In the genomic region with DNA sequence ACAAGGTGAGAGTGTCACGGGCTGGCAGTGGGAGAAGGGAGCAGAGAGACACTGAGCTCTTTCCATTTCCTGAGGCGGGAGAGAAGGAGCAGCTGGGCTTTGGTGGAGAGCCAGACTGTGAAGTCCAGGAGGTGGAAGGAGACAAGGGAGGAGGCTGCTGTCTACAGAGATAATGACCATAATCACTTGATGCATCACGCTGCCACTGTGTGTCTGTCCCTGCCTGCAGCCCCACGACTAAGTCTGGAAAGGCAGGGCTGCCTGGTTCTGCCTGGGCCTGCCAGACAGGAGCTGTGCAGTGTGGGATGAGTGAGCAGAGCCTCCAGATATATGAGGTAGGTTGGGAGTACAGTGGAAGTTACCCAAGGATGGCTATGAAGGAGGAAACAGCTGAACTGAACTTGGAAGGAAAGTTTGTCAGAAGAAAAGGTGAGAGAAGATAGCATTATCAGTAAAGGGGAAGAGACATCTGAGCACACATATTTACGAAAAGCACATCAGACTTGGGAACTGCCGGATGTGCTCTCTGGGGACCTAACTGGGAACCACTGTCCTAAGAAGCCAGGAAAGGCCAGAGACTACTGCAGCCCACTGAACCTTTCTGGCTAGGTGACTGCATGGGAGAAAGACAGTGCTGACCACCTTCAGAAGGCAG, we compare ENCODE assay signal across 22 cellular contexts. TPM values are rescaled to one million over a fixed set of nuclear protein-coding genes. Genes with fewer than 3 reads are reported as not detected.
DNase-seq lines count a peak whose midpoint lies in the region; ATAC-seq and TF ChIP-seq lines count a peak whose summit lies in the region.
"Had no signal": no experiment of that assay in that cellular context is flagged by ENCODE, and none has a peak within 500 bp of the region (broad histone marks: within the 10 kb centered on the region; RNA-seq: fewer than 3 reads in every experiment).

No MANE protein-coding gene starts in this region.

- H3K4me1 Mint-ChIP-seq in activated T-cell treated with anti-CD3 and anti-CD28 coated beads, Interleukin-2, amount 50 U/mL, for 24 hours (ENCODE audit: low read depth) = no peaks in the 10 kb centered on the region
- peaks cover 20% of the 10 kb centered on the region for H3K4me1 Mint-ChIP-seq in glutamatergic neuron (ENCODE audit: low read depth, unreplicated experiment)
- H3K4me1 Mint-ChIP-seq: mesothelial cell of epicardium had no signal

- peaks cover 57% of the 10 kb centered on the region for H3K36me3 Mint-ChIP-seq in activated T-cell treated with anti-CD3 and anti-CD28 coated beads, Interleukin-2, amount 50 U/mL, for 24 hours (ENCODE audit: low read depth)
- peaks cover 5% of the 10 kb centered on the region for H3K36me3 Mint-ChIP-seq in glutamatergic neuron (ENCODE audit: unreplicated experiment)

- H3K36me3 ChIP-seq in spleen = peaks cover 0 to 100% (median 91%) of the 10 kb centered on the region in 6 donors

- H3K4me3 ChIP-seq in spleen = no peak overlapping the region
- H3K4me3 ChIP-seq: BLaER1 treated with 17β-estradiol and CSF1 and Interleukin-3, amounts not matched to agents 10 nM and 100 nM; left lung had no signal

- H3K27me3 Mint-ChIP-seq in activated T-cell treated with anti-CD3 and anti-CD28 coated beads, Interleukin-2, amount 50 U/mL, for 24 hours = no peaks in the 10 kb centered on the region
- H3K27me3 Mint-ChIP-seq in glutamatergic neuron (ENCODE audit: unreplicated experiment) = peaks cover 14% of the 10 kb centered on the region

- no peaks in the 10 kb centered on the region for H3K9me3 ChIP-seq in spleen
- H3K9me3 ChIP-seq: BLaER1 treated with 17β-estradiol and CSF1 and Interleukin-3, amounts not matched to agents 10 nM and 100 nM; left lung had no signal

- WGBS in spleen, 5 donors = 89 to 94% (median 92%) methylated on average over 6 of the region's 6 CpGs

- TF ChIP-seq POLR2A in spleen (IDR thresholded peaks at IDR 0.05) = no peak

- H3K27me3 ChIP-seq in spleen (replicated peaks in 1 of 7) = no peaks in the 10 kb centered on the region
- H3K27me3 ChIP-seq: BLaER1 treated with 17β-estradiol and CSF1 and Interleukin-3, amounts not matched to agents 10 nM and 100 nM; left lung had no signal

- H3K4me3 Mint-ChIP-seq in activated T-cell treated with anti-CD3 and anti-CD28 coated beads, Interleukin-2, amount 50 U/mL, for 24 hours = no peak overlapping the region
- peak overlapping the region; percentile 40 for H3K4me3 Mint-ChIP-seq in glutamatergic neuron (ENCODE audit: unreplicated experiment)
- H3K4me3 Mint-ChIP-seq: mesothelial cell of epicardium, nephron had no signal

- H3K27ac Mint-ChIP-seq in activated T-cell treated with anti-CD3 and anti-CD28 coated beads, Interleukin-2, amount 50 U/mL, for 24 hours = peak overlapping the region; percentile 68
- peak overlapping the region; percentile 34 for H3K27ac Mint-ChIP-seq in glutamatergic neuron (ENCODE audit: unreplicated experiment)
- H3K27ac Mint-ChIP-seq: mesothelial cell of epicardium had no signal

- TF ChIP-seq CTCF in glutamatergic neuron (IDR thresholded peaks at IDR 0.05; ENCODE audit: partially characterized antibody, unreplicated experiment) (no peak), spleen (IDR thresholded peaks at IDR 0.05 in 8 of 11, conservative IDR thresholded peaks at IDR 0.05 in 3 of 11) (no peak)

- H3K9me3 Mint-ChIP-seq in activated T-cell treated with anti-CD3 and anti-CD28 coated beads, Interleukin-2, amount 50 U/mL, for 24 hours = no peaks in the 10 kb centered on the region
- H3K9me3 Mint-ChIP-seq in glutamatergic neuron (ENCODE audit: unreplicated experiment) = peaks cover 8% of the 10 kb centered on the region
- H3K9me3 Mint-ChIP-seq: mesothelial cell of epicardium, nephron had no signal

- no peak for ATAC-seq in HG03039 (IDR thresholded peaks at IDR 0.05; ENCODE audit: unreplicated experiment)
- ATAC-seq in HG03108 (IDR thresholded peaks at IDR 0.05; ENCODE audit: unreplicated experiment) = no peak
- ATAC-seq: left lung had no signal

- no peak overlapping the region for H3K27ac ChIP-seq in spleen
- H3K27ac ChIP-seq: BLaER1 treated with 17β-estradiol and CSF1 and Interleukin-3, amounts not matched to agents 10 nM and 100 nM; HL-60; left lung had no signal

- intact Hi-C loops in spleen (cut with DNase I; ENCODE audit: low total_unique reads) = no loop called here

- no peak for DNase-seq in activated T-cell treated with anti-CD3 and anti-CD28 coated beads, Interleukin-2, amount 50 U/mL, for 24 hours
- no peak for DNase-seq in activated T-cell treated with anti-CD3 and anti-CD28 coated beads, Interleukin-2, amount 50 U/mL, for 48 hours
- peak; percentile 31 for DNase-seq in OCI-M1 (lab: John Stamatoyannopoulos, UW)
- DNase-seq in glutamatergic neuron = no peak
- DNase-seq in spleen = peak; percentile 44
- DNase-seq in DMS79 (lab: John Stamatoyannopoulos, UW) = no peak
- DNase-seq: activated naive CD4-positive, alpha-beta T cell treated with Interleukin-2 at 50 U/mL for 16 hours; effector memory CD4-positive, alpha-beta T cell; IMR-90; left lung; NCI-H146; NCI-H2171 treated with DMSO at 0.1 percent for 48 hours; NCI-H748 treated with DMSO at 0.1 percent for 48 hours; Right ventricle myocardium superior; small intestine; stimulated activated CD4-positive, alpha-beta T cell treated with anti-CD3 and anti-CD28 coated beads, Interleukin-4, amount 100 ng/mL, for 1 hour had no signal

- H3K4me1 ChIP-seq in spleen = no peaks in the 10 kb centered on the region
- H3K4me1 ChIP-seq: BLaER1 treated with 17β-estradiol and CSF1 and Interleukin-3, amounts not matched to agents 10 nM and 100 nM; left lung had no signal

RNA-seq across cellular contexts. Expression of gene DDX41, which starts 12.6 kb away (rescaled TPM):
- total RNA-seq in glutamatergic neuron (ENCODE audit: unreplicated experiment) = 125 TPM
- 100 to 1,000 TPM in 2 of 7 donors, 10 to 100 TPM in 5; 68.9 to 126 (median 91.8) TPM for total RNA-seq in spleen
- polyA plus RNA-seq in spleen = 10 to 100 TPM; 68.9 to 99.4 (median 92.9) TPM

RNA-seq across cellular contexts. Expression of gene DOK3, which starts 19.7 kb away (rescaled TPM):
- total RNA-seq in glutamatergic neuron (ENCODE audit: unreplicated experiment) (29.2 TPM), spleen (100 to 1,000 TPM; 111 to 231 (median 149) TPM)
- 100 to 1,000 TPM in 1 of 3 donors, 10 to 100 TPM in 2; 69.9 to 144 (median 98.4) TPM for polyA plus RNA-seq in spleen

RNA-seq across cellular contexts. Expression of gene FAM193B, which starts 25.0 kb away (rescaled TPM):
- total RNA-seq in glutamatergic neuron (ENCODE audit: unreplicated experiment) = 227 TPM
- 100 to 1,000 TPM in 5 of 7 donors, 10 to 100 TPM in 2; 86.9 to 155 (median 116) TPM for total RNA-seq in spleen
- polyA plus RNA-seq in spleen = 100 to 1,000 TPM; 145 to 364 (median 348) TPM

RNA-seq across cellular contexts. Expression of gene PDLIM7, which starts 32.0 kb away (rescaled TPM):
- 430 TPM for total RNA-seq in glutamatergic neuron (ENCODE audit: unreplicated experiment)
- 100 to 1,000 TPM in 3 of 7 donors, 10 to 100 TPM in 4; 44.8 to 220 (median 86.4) TPM for total RNA-seq in spleen
- 100 to 1,000 TPM in 1 of 3 donors, 10 to 100 TPM in 2; 42.5 to 125 (median 59.2) TPM for polyA plus RNA-seq in spleen

RNA-seq across cellular contexts. Expression of gene DBN1, which starts 55.9 kb away (rescaled TPM):
- total RNA-seq in glutamatergic neuron (ENCODE audit: unreplicated experiment) = 1,261 TPM
- total RNA-seq in spleen = 10 to 100 TPM; 13.0 to 26.5 (median 17.6) TPM
- polyA plus RNA-seq in spleen = 10 to 100 TPM in 1 of 3 donors, 1 to 10 TPM in 2; 6.8 to 16.3 (median 7.6) TPM

Comparison
In these comparisons a context has a peak if more than half of its experiments do, and no peak if none do; other contexts are left out.
1. DNase-seq: peak in OCI-M1 (single experiment) and spleen (single experiment); none in activated T-cell treated with anti-CD3 and anti-CD28 coated beads, Interleukin-2, amount 50 U/mL, for 24 hours (single experiment), activated T-cell treated with anti-CD3 and anti-CD28 coated beads, Interleukin-2, amount 50 U/mL, for 48 hours (0 of 2), glutamatergic neuron (single experiment) and DMS79 (single experiment).